Comparison of ENCODE assay signal across 17 cellular contexts in genomic region chr3:115808816-115809215, GRCh38.
"Had no signal": no experiment of that assay in that cellular context is flagged by ENCODE, and none has a peak within 500 bp of the region (broad histone marks: within the 10 kb centered on the region; RNA-seq: fewer than 3 reads in every experiment).

No MANE protein-coding gene starts in this region.

- H3K4me1 ChIP-seq: psoas muscle, upper lobe of right lung had no signal

- ATAC-seq: effector memory CD8-positive, alpha-beta T cell; psoas muscle; sciatic nerve; upper lobe of right lung had no signal

- H3K9me3 ChIP-seq: esophagus squamous epithelium, heart left ventricle, psoas muscle, spleen, tibial nerve, upper lobe of right lung had no signal

- H3K4me3 ChIP-seq: esophagus squamous epithelium, heart left ventricle, psoas muscle, spleen, tibial nerve, upper lobe of right lung had no signal

- H3K27ac ChIP-seq: esophagus squamous epithelium, heart left ventricle, psoas muscle, spleen, upper lobe of right lung had no signal

- H3K27me3 ChIP-seq: tibial nerve, upper lobe of right lung had no signal

- H3K36me3 ChIP-seq: esophagus squamous epithelium, heart left ventricle, spleen, tibial nerve, upper lobe of right lung had no signal

- DNase-seq: cortex of kidney; effector memory CD8-positive, alpha-beta T cell; esophagus squamous epithelium; heart left ventricle; hypothalamus; kidney glomerular epithelial cell; mesendoderm; naive B cell; occipital lobe; psoas muscle; spleen; stimulated activated CD4-positive, alpha-beta T cell treated with anti-CD3 and anti-CD28 coated beads, Interleukin-15, amount 100 ng/mL, for 24 hours; stimulated activated CD4-positive, alpha-beta T cell treated with anti-CD3 and anti-CD28 coated beads, Interleukin-1b, Interleukin-23, amount 100 ng/mL, for 48 hours; stimulated activated CD4-positive, alpha-beta T cell treated with anti-CD3 and anti-CD28 coated beads, Interleukin-4, amount 100 ng/mL, for 24 hours; upper lobe of right lung had no signal
